Comparison of ENCODE assay signal across 16 cellular contexts in genomic region chr16:69928856-69929400, GRCh38. TPM values are rescaled to one million over a fixed set of nuclear protein-coding genes. Genes with fewer than 3 reads are reported as not detected.
"Had no signal": no experiment of that assay in that cellular context is flagged by ENCODE, and none has a peak within 500 bp of the region (broad histone marks: within the 10 kb centered on the region; RNA-seq: fewer than 3 reads in every experiment).

No MANE protein-coding gene starts in this region.

- H3K9me3 Mint-ChIP-seq: activated CD4-positive, alpha-beta T cell treated with anti-CD3 and anti-CD28 coated beads, Interleukin-2, amount 10 ng/mL, durations not matched to agents 24 days and 14 days; activated naive CD4-positive, alpha-beta T cell treated with anti-CD3 and anti-CD28 coated beads, Interleukin-2, amount 10 ng/mL, durations not matched to agents 7 days and 5 days; activated T-cell treated with anti-CD3 and anti-CD28 coated beads, Interleukin-2, amount 50 U/mL, for 24 hours; activated T-helper 2 cell treated with anti-CD3 and anti-CD28 coated beads, Interferon-gamma antibody, Interleukin-2, Interleukin-4, amounts not matched to agents 10 μg/mL and 5 μg/mL and 100 μg/mL, durations not matched to agents 14 hours and 24 hours and 36 hours had no signal

- H3K27me3 Mint-ChIP-seq: activated CD4-positive, alpha-beta T cell treated with anti-CD3 and anti-CD28 coated beads, Interleukin-2, amount 10 ng/mL, durations not matched to agents 24 days and 14 days; activated naive CD4-positive, alpha-beta T cell treated with anti-CD3 and anti-CD28 coated beads, Interleukin-2, amount 10 ng/mL, durations not matched to agents 7 days and 5 days; activated T-cell treated with anti-CD3 and anti-CD28 coated beads, Interleukin-2, amount 50 U/mL, for 24 hours; naive thymus-derived CD4-positive, alpha-beta T cell had no signal

- H3K36me3 ChIP-seq: uterus had no signal

- H3K27me3 ChIP-seq: pancreas, tibial nerve, uterus had no signal

- DNase-seq: activated CD4-positive, alpha-beta T cell treated with anti-CD3 and anti-CD28 coated beads, Interleukin-2, amount 10 ng/mL, durations not matched to agents 24 days and 14 days; activated CD8-positive, alpha-beta T cell treated with anti-CD3 and anti-CD28 coated beads, Interleukin-2, amount 10 ng/mL, durations not matched to agents 7 days and 5 days; activated naive CD4-positive, alpha-beta T cell treated with anti-CD3 and anti-CD28 coated beads, Interleukin-2, amount 10 ng/mL, durations not matched to agents 7 days and 5 days; activated T-cell treated with anti-CD3 and anti-CD28 coated beads, Interleukin-2, amount 50 U/mL, for 24 hours; erythroblast; head of caudate nucleus; mesenchymal stem cell; naive thymus-derived CD4-positive, alpha-beta T cell; pancreas; stimulated activated CD4-positive, alpha-beta T cell treated with anti-CD3 and anti-CD28 coated beads, Interleukin-12 subunit alpha, Interleukin-12 subunit beta, amount 100 ng/mL, for 4 hours; stimulated activated CD4-positive, alpha-beta T cell treated with anti-CD3 and anti-CD28 coated beads, Interleukin-1b, Interleukin-23, amount 100 ng/mL, for 48 hours; stimulated activated CD8-positive, alpha-beta memory T cell treated with anti-CD3 and anti-CD28 coated beads, Interleukin-4, amount 100 ng/mL, for 48 hours; stimulated activated naive CD4-positive, alpha-beta T cell; uterus had no signal

- H3K4me1 ChIP-seq: pancreas had no signal

- ATAC-seq: naive thymus-derived CD4-positive, alpha-beta T cell; pancreas had no signal

- H3K27ac Mint-ChIP-seq: activated CD8-positive, alpha-beta T cell treated with anti-CD3 and anti-CD28 coated beads, Interleukin-2, amount 10 ng/mL, durations not matched to agents 7 days and 5 days; activated naive CD4-positive, alpha-beta T cell treated with anti-CD3 and anti-CD28 coated beads, Interleukin-2, amount 10 ng/mL, durations not matched to agents 7 days and 5 days; activated T-cell treated with anti-CD3 and anti-CD28 coated beads, Interleukin-2, amount 50 U/mL, for 24 hours; activated T-helper 2 cell treated with anti-CD3 and anti-CD28 coated beads, Interferon-gamma antibody, Interleukin-2, Interleukin-4, amounts not matched to agents 10 μg/mL and 5 μg/mL and 100 μg/mL, durations not matched to agents 14 hours and 24 hours and 36 hours had no signal

- H3K9me3 ChIP-seq: pancreas, tibial nerve, uterus had no signal

- H3K4me3 Mint-ChIP-seq: activated CD4-positive, alpha-beta T cell treated with anti-CD3 and anti-CD28 coated beads, Interleukin-2, amount 10 ng/mL, durations not matched to agents 24 days and 14 days; activated CD8-positive, alpha-beta T cell treated with anti-CD3 and anti-CD28 coated beads, Interleukin-2, amount 10 ng/mL, durations not matched to agents 7 days and 5 days; activated naive CD4-positive, alpha-beta T cell treated with anti-CD3 and anti-CD28 coated beads, Interleukin-2, amount 10 ng/mL, durations not matched to agents 7 days and 5 days; activated T-cell treated with anti-CD3 and anti-CD28 coated beads, Interleukin-2, amount 50 U/mL, for 24 hours; naive thymus-derived CD4-positive, alpha-beta T cell had no signal

- H3K4me3 ChIP-seq: pancreas, tibial nerve, uterus had no signal

- H3K4me1 Mint-ChIP-seq: activated CD4-positive, alpha-beta T cell treated with anti-CD3 and anti-CD28 coated beads, Interleukin-2, amount 10 ng/mL, durations not matched to agents 24 days and 14 days; activated naive CD4-positive, alpha-beta T cell treated with anti-CD3 and anti-CD28 coated beads, Interleukin-2, amount 10 ng/mL, durations not matched to agents 7 days and 5 days had no signal

RNA-seq across cellular contexts. Expression of gene CLEC18A, which starts 22.2 kb away (rescaled TPM):
- polyA plus RNA-seq: naive thymus-derived CD4-positive, alpha-beta T cell had no signal
